In the genomic region with DNA sequence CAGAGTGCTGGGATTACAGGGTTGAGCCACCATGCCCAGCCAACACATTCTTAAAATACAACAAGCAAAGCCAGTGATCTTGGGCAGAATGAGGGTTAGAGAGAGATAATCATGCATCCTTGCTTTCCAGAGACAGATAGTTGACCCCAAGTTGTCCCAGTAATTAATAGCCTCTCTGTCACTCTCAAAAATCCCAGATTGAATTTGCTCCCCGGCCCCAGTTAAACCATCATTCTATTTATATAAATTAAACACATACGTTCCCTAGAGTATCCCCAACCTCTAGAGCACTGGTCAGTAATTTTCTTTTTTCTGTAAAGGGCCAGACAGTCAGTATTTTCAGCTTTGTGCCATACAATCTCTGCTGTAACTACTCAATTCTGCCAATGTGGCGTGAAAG, we compare ENCODE assay signal across 35 cellular contexts. TPM values are rescaled to one million over a fixed set of nuclear protein-coding genes. Genes with fewer than 3 reads are reported as not detected.
"Had no signal": no experiment of that assay in that cellular context is flagged by ENCODE, and none has a peak within 500 bp of the region (broad histone marks: within the 10 kb centered on the region; RNA-seq: fewer than 3 reads in every experiment).

No MANE protein-coding gene starts in this region.

- DNase-seq: activated B cell treated with CpG ODN at 0.5 μM for 24 hours; activated CD4-positive, alpha-beta memory T cell treated with anti-CD3 and anti-CD28 coated beads for 36 hours; activated CD4-positive, alpha-beta T cell treated with anti-CD3 and anti-CD28 coated beads for 4 hours; activated CD4-positive, alpha-beta T cell treated with anti-CD3 and anti-CD28 coated beads, Interleukin-2, amount 10 ng/mL, durations not matched to agents 24 days and 14 days; activated CD4-positive, alpha-beta T cell treated with anti-CD3 and anti-CD28 coated beads, Interleukin-2, amount 50 U/mL, for 1 hour; activated CD4-positive, alpha-beta T cell treated with anti-CD3 and anti-CD28 coated beads, Interleukin-2, amount 50 U/mL, for 4 hours; activated CD4-positive, CD25-positive, alpha-beta regulatory T cell treated with anti-CD3 and anti-CD28 coated beads, Interleukin-2, amount 50 U/mL, for 72 hours; activated CD8-positive, alpha-beta memory T cell treated with anti-CD3 and anti-CD28 coated beads for 24 hours; activated CD8-positive, alpha-beta memory T cell treated with anti-CD3 and anti-CD28 coated beads, Interleukin-2, amount 10 ng/mL, durations not matched to agents 7 days and 5 days; activated CD8-positive, alpha-beta memory T cell treated with anti-CD3 and anti-CD28 coated beads, Interleukin-2, amount 50 U/mL, for 48 hours; activated CD8-positive, alpha-beta T cell treated with anti-CD3 and anti-CD28 coated beads, Interleukin-2, amount 10 ng/mL, durations not matched to agents 7 days and 5 days; activated effector memory CD4-positive, alpha-beta T cell treated with Interleukin-2 at 50 U/mL for 16 hours; activated gamma-delta T cell; activated naive CD4-positive, alpha-beta T cell treated with anti-CD3 and anti-CD28 coated beads, Interleukin-2, amount 10 ng/mL, durations not matched to agents 7 days and 5 days; activated naive CD4-positive, alpha-beta T cell treated with Interleukin-2 at 50 U/mL for 16 hours; activated naive CD8-positive, alpha-beta T cell treated with anti-CD3 and anti-CD28 coated beads, Interleukin-2, amount 10 ng/mL, durations not matched to agents 7 days and 5 days; activated naive CD8-positive, alpha-beta T cell treated with anti-CD3 and anti-CD28 coated beads, Interleukin-2, amount 50 U/mL, for 24 hours; activated T-cell treated with anti-CD3 and anti-CD28 coated beads, Interleukin-2, amount 50 U/mL, for 24 hours; activated T-cell treated with anti-CD3 and anti-CD28 coated beads, Interleukin-2, amount 50 U/mL, for 48 hours; amygdala; aorta; body of pancreas; brain microvascular endothelial cell; central memory CD4-positive, alpha-beta T cell; T-helper 1 cell; T-helper 2 cell; T-helper 9 cell had no signal

- H3K36me3 Mint-ChIP-seq: activated naive CD4-positive, alpha-beta T cell treated with anti-CD3 and anti-CD28 coated beads, Interleukin-2, amount 10 ng/mL, durations not matched to agents 7 days and 5 days; activated naive CD4-positive, alpha-beta T cell treated with anti-CD3 and anti-CD28 coated beads, Interleukin-2, amount 50 U/mL, for 24 hours had no signal

- H3K4me1 ChIP-seq: body of pancreas, breast epithelium had no signal

- H3K36me3 ChIP-seq: brain microvascular endothelial cell, breast epithelium had no signal

- H3K4me1 Mint-ChIP-seq: activated CD4-positive, alpha-beta T cell treated with anti-CD3 and anti-CD28 coated beads, Interleukin-2, amount 10 ng/mL, durations not matched to agents 24 days and 14 days; activated CD8-positive, alpha-beta memory T cell treated with anti-CD3 and anti-CD28 coated beads, Interleukin-2, amount 10 ng/mL, durations not matched to agents 7 days and 5 days; activated naive CD4-positive, alpha-beta T cell treated with anti-CD3 and anti-CD28 coated beads, Interleukin-2, amount 10 ng/mL, durations not matched to agents 7 days and 5 days; activated naive CD4-positive, alpha-beta T cell treated with anti-CD3 and anti-CD28 coated beads, Interleukin-2, amount 50 U/mL, for 24 hours; activated naive CD8-positive, alpha-beta T cell treated with anti-CD3 and anti-CD28 coated beads, Interleukin-2, amount 10 ng/mL, durations not matched to agents 7 days and 5 days; activated naive CD8-positive, alpha-beta T cell treated with anti-CD3 and anti-CD28 coated beads, Interleukin-2, amount 50 U/mL, for 24 hours had no signal

- H3K27ac ChIP-seq: body of pancreas, brain microvascular endothelial cell, breast epithelium, VCaP had no signal

- H3K4me3 Mint-ChIP-seq: activated B cell treated with CpG ODN at 0.5 μM for 24 hours; activated CD4-positive, alpha-beta memory T cell treated with anti-CD3 and anti-CD28 coated beads for 36 hours; activated CD4-positive, alpha-beta T cell treated with anti-CD3 and anti-CD28 coated beads, Interleukin-2, amount 10 ng/mL, durations not matched to agents 24 days and 14 days; activated CD8-positive, alpha-beta memory T cell treated with anti-CD3 and anti-CD28 coated beads, Interleukin-2, amount 10 ng/mL, durations not matched to agents 7 days and 5 days; activated CD8-positive, alpha-beta T cell treated with anti-CD3 and anti-CD28 coated beads, Interleukin-2, amount 10 ng/mL, durations not matched to agents 7 days and 5 days; activated naive CD4-positive, alpha-beta T cell treated with anti-CD3 and anti-CD28 coated beads, Interleukin-2, amount 10 ng/mL, durations not matched to agents 7 days and 5 days; activated naive CD4-positive, alpha-beta T cell treated with anti-CD3 and anti-CD28 coated beads, Interleukin-2, amount 50 U/mL, for 24 hours; activated naive CD8-positive, alpha-beta T cell; activated naive CD8-positive, alpha-beta T cell treated with anti-CD3 and anti-CD28 coated beads, Interleukin-2, amount 10 ng/mL, durations not matched to agents 7 days and 5 days; activated naive CD8-positive, alpha-beta T cell treated with anti-CD3 and anti-CD28 coated beads, Interleukin-2, amount 50 U/mL, for 24 hours; activated T-cell treated with anti-CD3 and anti-CD28 coated beads, Interleukin-2, amount 50 U/mL, for 24 hours; T-helper 1 cell treated with Interleukin-12 subunit alpha and Interleukin-12 subunit beta and Interleukin-4 antibody, amounts not matched to agents 30 μg/mL and 1 μg/mL, for 36 hours; T-helper 2 cell treated with Interferon-gamma antibody and Interleukin-4, amounts not matched to agents 5 μg/mL and 100 μg/mL, for 36 hours had no signal

- H3K9me3 Mint-ChIP-seq: activated CD4-positive, alpha-beta T cell treated with anti-CD3 and anti-CD28 coated beads, Interleukin-2, amount 10 ng/mL, durations not matched to agents 24 days and 14 days; activated naive CD4-positive, alpha-beta T cell treated with anti-CD3 and anti-CD28 coated beads, Interleukin-2, amount 50 U/mL, for 24 hours; activated T-helper 2 cell treated with anti-CD3 and anti-CD28 coated beads, Interferon-gamma antibody, Interleukin-2, Interleukin-4, amounts not matched to agents 10 μg/mL and 5 μg/mL and 100 μg/mL, durations not matched to agents 14 hours and 24 hours and 36 hours; T-helper 1 cell treated with Interleukin-12 subunit alpha and Interleukin-12 subunit beta and Interleukin-4 antibody, amounts not matched to agents 30 μg/mL and 1 μg/mL, for 36 hours had no signal

- H3K27ac Mint-ChIP-seq: activated B cell treated with CpG ODN at 0.5 μM for 24 hours; activated CD4-positive, alpha-beta memory T cell treated with anti-CD3 and anti-CD28 coated beads for 36 hours; activated CD4-positive, alpha-beta T cell treated with anti-CD3 and anti-CD28 coated beads, Interleukin-2, amount 10 ng/mL, durations not matched to agents 24 days and 14 days; activated CD8-positive, alpha-beta memory T cell treated with anti-CD3 and anti-CD28 coated beads, Interleukin-2, amount 10 ng/mL, durations not matched to agents 7 days and 5 days; activated CD8-positive, alpha-beta T cell treated with anti-CD3 and anti-CD28 coated beads, Interleukin-2, amount 10 ng/mL, durations not matched to agents 7 days and 5 days; activated naive CD4-positive, alpha-beta T cell treated with anti-CD3 and anti-CD28 coated beads, Interleukin-2, amount 10 ng/mL, durations not matched to agents 7 days and 5 days; activated naive CD4-positive, alpha-beta T cell treated with anti-CD3 and anti-CD28 coated beads, Interleukin-2, amount 50 U/mL, for 24 hours; activated naive CD8-positive, alpha-beta T cell; activated naive CD8-positive, alpha-beta T cell treated with anti-CD3 and anti-CD28 coated beads, Interleukin-2, amount 10 ng/mL, durations not matched to agents 7 days and 5 days; activated naive CD8-positive, alpha-beta T cell treated with anti-CD3 and anti-CD28 coated beads, Interleukin-2, amount 50 U/mL, for 24 hours; activated T-cell treated with anti-CD3 and anti-CD28 coated beads, Interleukin-2, amount 50 U/mL, for 24 hours; activated T-helper 2 cell treated with anti-CD3 and anti-CD28 coated beads, Interferon-gamma antibody, Interleukin-2, Interleukin-4, amounts not matched to agents 10 μg/mL and 5 μg/mL and 100 μg/mL, durations not matched to agents 14 hours and 24 hours and 36 hours; T-helper 1 cell treated with Interleukin-12 subunit alpha and Interleukin-12 subunit beta and Interleukin-4 antibody, amounts not matched to agents 30 μg/mL and 1 μg/mL, for 36 hours; T-helper 2 cell treated with Interferon-gamma antibody and Interleukin-4, amounts not matched to agents 5 μg/mL and 100 μg/mL, for 36 hours had no signal

- H3K9me3 ChIP-seq: body of pancreas, breast epithelium had no signal

- H3K4me3 ChIP-seq: body of pancreas, breast epithelium had no signal

- ATAC-seq: activated CD8-positive, alpha-beta memory T cell treated with anti-CD3 and anti-CD28 coated beads, Interleukin-2, amount 10 ng/mL, durations not matched to agents 7 days and 5 days; activated CD8-positive, alpha-beta T cell treated with anti-CD3 and anti-CD28 coated beads, Interleukin-2, amount 10 ng/mL, durations not matched to agents 7 days and 5 days; activated naive CD8-positive, alpha-beta T cell treated with anti-CD3 and anti-CD28 coated beads, Interleukin-2, amount 50 U/mL, for 24 hours; body of pancreas had no signal

- H3K27me3 ChIP-seq: body of pancreas, brain microvascular endothelial cell, breast epithelium had no signal

- H3K27me3 Mint-ChIP-seq: activated B cell treated with CpG ODN at 0.5 μM for 24 hours; activated CD4-positive, alpha-beta memory T cell treated with anti-CD3 and anti-CD28 coated beads for 36 hours; activated CD8-positive, alpha-beta memory T cell treated with anti-CD3 and anti-CD28 coated beads, Interleukin-2, amount 10 ng/mL, durations not matched to agents 7 days and 5 days; activated naive CD4-positive, alpha-beta T cell treated with anti-CD3 and anti-CD28 coated beads, Interleukin-2, amount 50 U/mL, for 24 hours; activated naive CD8-positive, alpha-beta T cell; activated naive CD8-positive, alpha-beta T cell treated with anti-CD3 and anti-CD28 coated beads, Interleukin-2, amount 50 U/mL, for 24 hours; activated T-cell treated with anti-CD3 and anti-CD28 coated beads, Interleukin-2, amount 50 U/mL, for 24 hours had no signal

RNA-seq across cellular contexts. Expression of a gene that starts 50.9 kb away (rescaled TPM):
- total RNA-seq: activated B cell treated with CpG ODN at 0.5 μM for 24 hours; activated CD4-positive, alpha-beta memory T cell treated with anti-CD3 and anti-CD28 coated beads for 36 hours; activated CD8-positive, alpha-beta memory T cell treated with anti-CD3 and anti-CD28 coated beads, Interleukin-2, amount 10 ng/mL, durations not matched to agents 7 days and 5 days; activated naive CD8-positive, alpha-beta T cell treated with anti-CD3 and anti-CD28 coated beads, Interleukin-2, amount 10 ng/mL, durations not matched to agents 7 days and 5 days; aorta; body of pancreas; breast epithelium; cardiac septum had no signal
